ENCODE assay signal across 8 cellular contexts in the genomic region with DNA sequence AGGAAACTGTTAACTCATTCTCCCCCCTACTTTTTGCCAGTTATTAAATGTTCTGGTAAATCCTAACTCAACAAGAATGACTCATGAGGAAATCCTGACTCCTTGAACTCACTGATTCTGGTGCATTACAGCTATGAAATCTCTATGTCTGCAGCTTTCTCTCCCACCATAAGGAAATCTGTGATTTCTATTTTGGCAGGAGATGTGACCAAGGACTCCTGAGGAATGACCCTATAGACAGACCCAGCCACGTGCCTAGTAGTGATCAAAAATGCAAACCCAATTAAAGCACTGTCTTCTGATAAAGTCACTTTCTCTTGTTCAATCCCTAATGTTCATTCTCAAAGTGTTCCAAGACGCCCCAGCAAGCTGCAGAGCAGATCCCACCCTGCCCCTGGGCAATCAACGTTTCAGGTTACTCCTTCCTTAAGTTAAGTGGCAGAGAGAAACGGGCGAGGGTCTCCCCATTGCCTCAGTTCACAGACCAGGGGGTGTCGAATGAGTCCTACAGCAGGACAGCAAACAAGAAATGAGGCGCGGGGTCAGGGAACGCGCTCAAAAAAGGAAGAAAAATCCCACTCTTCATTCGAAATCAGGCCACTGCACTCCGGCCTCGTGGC. TPM values are rescaled to one million over a fixed set of nuclear protein-coding genes. Genes with fewer than 3 reads are reported as not detected.
DNase-seq lines count a peak whose midpoint lies in the region; ATAC-seq and TF ChIP-seq lines count a peak whose summit lies in the region.

No MANE protein-coding gene starts in this region.

- no peaks in the 10 kb centered on the region for H3K36me3 Mint-ChIP-seq in HFFc6 (ENCODE audit: low read depth)
- H3K36me3 Mint-ChIP-seq in activated T-cell treated with anti-CD3 and anti-CD28 coated beads, Interleukin-2, amount 50 U/mL, for 4 hours (ENCODE audit: insufficient read depth) = peaks cover 10% of the 10 kb centered on the region

- H3K9me3 ChIP-seq in BE2C (no peaks in the 10 kb centered on the region), right atrium auricular region (no peaks in the 10 kb centered on the region)

- TF ChIP-seq CTCF in BE2C (IDR thresholded peaks at IDR 0.05; ENCODE audit: low read depth, low read length) (no peak), HFFc6 (IDR thresholded peaks at IDR 0.05) (no peak), right atrium auricular region (IDR thresholded peaks at IDR 0.05) (no peak)

- peak overlapping the region; percentile 88 for H3K27ac Mint-ChIP-seq in HFFc6

- peaks cover 10% of the 10 kb centered on the region for H3K36me3 ChIP-seq in BE2C
- peaks cover 20% of the 10 kb centered on the region for H3K36me3 ChIP-seq in right atrium auricular region

- peaks cover 6% of the 10 kb centered on the region for H3K27me3 Mint-ChIP-seq in HFFc6 (ENCODE audit: insufficient read depth)
- no peaks in the 10 kb centered on the region for H3K27me3 Mint-ChIP-seq in activated T-cell treated with anti-CD3 and anti-CD28 coated beads, Interleukin-2, amount 50 U/mL, for 4 hours (ENCODE audit: low read depth)

- peaks cover 33% of the 10 kb centered on the region for H3K4me1 Mint-ChIP-seq in HFFc6 (ENCODE audit: low read depth)
- peaks cover 40% of the 10 kb centered on the region for H3K4me1 Mint-ChIP-seq in activated T-cell treated with anti-CD3 and anti-CD28 coated beads, Interleukin-2, amount 50 U/mL, for 4 hours (ENCODE audit: low read depth)

- H3K27me3 ChIP-seq in BE2C (no peaks in the 10 kb centered on the region), right atrium auricular region (no peaks in the 10 kb centered on the region)

- no peak for ATAC-seq in activated T-cell treated with anti-CD3 and anti-CD28 coated beads, Interleukin-2, amount 50 U/mL, for 4 hours

- peak; percentile 10 for DNase-seq in BE2C
- peak; percentile 13 for DNase-seq in HFFc6
- no peak for DNase-seq in activated T-cell treated with anti-CD3 and anti-CD28 coated beads, Interleukin-2, amount 50 U/mL, for 4 hours
- peak; percentile 69 for DNase-seq in right atrium auricular region (ENCODE audit: low spot score)
- peak; percentile 73 for DNase-seq in renal cortical epithelial cell (ENCODE audit: low read depth)
- DNase-seq in COLO668 (lab: John Stamatoyannopoulos, UW; ENCODE audit: unreplicated experiment) = no peak
- DNase-seq in SIG-M5 treated with dmso at 0.1 percent for 504 hours (lab: John Stamatoyannopoulos, UW; ENCODE audit: unreplicated experiment) = no peak
- DNase-seq in T-helper 9 cell = no peak

- no peaks in the 10 kb centered on the region for H3K4me1 ChIP-seq in BE2C
- H3K4me1 ChIP-seq in right atrium auricular region = peaks cover 0 to 37% of the 10 kb centered on the region in 2 donors

- H3K4me3 ChIP-seq in BE2C (ENCODE audit: low read depth, low read length) = peak overlapping the region; percentile 71
- H3K4me3 ChIP-seq in right atrium auricular region = peak overlapping the region; percentile 80 to 82

- H3K4me3 Mint-ChIP-seq in HFFc6 = peak overlapping the region; percentile 99
- H3K4me3 Mint-ChIP-seq in activated T-cell treated with anti-CD3 and anti-CD28 coated beads, Interleukin-2, amount 50 U/mL, for 4 hours = peak overlapping the region; percentile 98

- H3K9me3 Mint-ChIP-seq in HFFc6 = no peaks in the 10 kb centered on the region
- no peaks in the 10 kb centered on the region for H3K9me3 Mint-ChIP-seq in activated T-cell treated with anti-CD3 and anti-CD28 coated beads, Interleukin-2, amount 50 U/mL, for 4 hours

- H3K27ac ChIP-seq in right atrium auricular region = peak overlapping the region; percentile 89 to 96

RNA-seq across cellular contexts. Expression of a gene that starts 0.8 kb away (rescaled TPM):
- 14.9 TPM for polyA plus RNA-seq in BE2C (2012; ENCODE audit: insufficient read depth, insufficient read length, low read depth)
- 1 to 10 TPM; 4.4 to 7.6 (median 5.9) TPM for total RNA-seq in HFFc6 (2021; fragmentation: NEBNext Ultra II Directional; extraction: Animal tissue kit (Norgen Biotek cat#: 25700))
- 1 to 10 TPM; 7.8 to 9.8 (median 9.7) TPM for total RNA-seq in activated T-cell treated with anti-CD3 and anti-CD28 coated beads, Interleukin-2, amount 50 U/mL, for 4 hours
- total RNA-seq in right atrium auricular region = 10 to 100 TPM; 31.2 to 51.2 TPM
- total RNA-seq in renal cortical epithelial cell = 8.3 and 9.6 TPM in 2 replicates

Comparison
In these comparisons a context has a peak if more than half of its experiments do, and no peak if none do; other contexts are left out.
1. DNase-seq: peak in BE2C (single experiment), HFFc6 (single experiment), right atrium auricular region (single experiment) and renal cortical epithelial cell (single experiment); none in activated T-cell treated with anti-CD3 and anti-CD28 coated beads, Interleukin-2, amount 50 U/mL, for 4 hours (single experiment), COLO668 (single experiment), SIG-M5 treated with dmso at 0.1 percent for 504 hours (single experiment) and T-helper 9 cell (single experiment).